Comparison of ENCODE assay signal across 9 cellular contexts in the genomic region with DNA sequence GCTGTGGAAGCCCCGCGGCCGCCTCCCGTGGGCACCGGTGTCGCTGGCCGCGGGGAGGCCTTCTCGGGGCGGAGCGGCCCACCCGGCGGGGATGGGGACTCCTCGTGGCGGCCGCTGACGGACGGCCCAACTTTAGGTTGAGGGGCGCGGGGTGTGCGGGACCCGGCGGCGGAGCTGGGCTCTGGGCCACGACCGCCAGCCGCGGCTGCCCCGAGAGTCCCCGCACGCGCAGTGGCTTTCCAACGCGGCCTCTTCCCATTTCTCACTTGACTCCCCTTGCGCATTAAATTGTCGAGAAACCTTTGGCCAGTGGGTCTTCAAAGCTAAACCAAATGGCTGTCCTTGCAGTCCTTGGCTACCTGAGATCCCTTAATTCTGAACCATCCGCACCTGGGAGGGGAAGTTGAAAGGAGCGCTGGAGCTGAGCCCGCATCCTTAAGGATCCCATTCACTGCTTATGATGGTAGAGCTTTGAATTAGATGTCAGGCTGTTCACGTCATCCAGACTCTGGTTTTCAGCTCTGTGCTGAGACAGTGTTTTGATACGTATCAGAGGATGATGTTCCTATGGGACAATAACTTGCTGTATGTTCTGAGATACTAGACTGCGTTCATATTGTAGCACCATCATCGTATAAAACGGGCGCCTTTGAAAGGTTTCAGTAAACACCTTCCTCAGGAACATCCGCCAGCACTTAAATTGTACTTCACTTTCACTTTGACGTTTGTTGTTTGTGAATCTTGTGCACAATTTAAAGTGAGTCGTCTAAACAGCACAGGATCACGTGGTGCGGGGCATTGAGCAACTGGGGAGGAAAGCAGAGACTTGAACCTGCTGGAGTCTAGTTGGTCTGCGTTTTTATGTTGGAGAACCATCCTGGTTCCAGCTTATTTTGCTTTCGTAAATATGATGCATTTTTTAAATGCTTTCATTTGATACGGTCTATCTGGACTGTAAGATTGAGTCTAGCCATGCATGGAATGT. TPM values are rescaled to one million over a fixed set of nuclear protein-coding genes. Genes with fewer than 3 reads are reported as not detected.
DNase-seq lines count a peak whose midpoint lies in the region; TF ChIP-seq lines count a peak whose summit lies in the region.
"Had no signal": no experiment of that assay in that cellular context is flagged by ENCODE, and none has a peak within 500 bp of the region (broad histone marks: within the 10 kb centered on the region; RNA-seq: fewer than 3 reads in every experiment).

No MANE protein-coding gene starts in this region.

- peak overlapping the region; percentile 48 for H3K4me2 ChIP-seq in KMS-11

- H3K27me3 ChIP-seq in KMS-11 (ENCODE audit: insufficient read depth, low read depth): no peaks in the 10 kb centered on the region

- peak overlapping the region; percentile 99 for H2AFZ ChIP-seq in KMS-11 (ENCODE audit: low read depth)

- H3K79me2 ChIP-seq in KMS-11 (ENCODE audit: insufficient read depth, low read depth): no peaks in the 10 kb centered on the region

- H3K27ac ChIP-seq in KMS-11: peak overlapping the region; percentile 34; the same call in 1 of the 2 replicates

- no peaks in the 10 kb centered on the region for H3K36me3 ChIP-seq in KMS-11 (ENCODE audit: insufficient read depth)

- H3K4me3 ChIP-seq in KMS-11 (IDR thresholded peaks at IDR 0.05; ENCODE audit: insufficient read depth, low read depth, low read length): peak overlapping the region; percentile 37

- H3K4me1 ChIP-seq in KMS-11 (ENCODE audit: low read depth, poor library complexity, severe bottlenecking): peaks cover 14% of the 10 kb centered on the region

- H4K20me1 ChIP-seq in KMS-11 (ENCODE audit: insufficient read depth): no peaks in the 10 kb centered on the region

- DNase-seq in COLO668 (lab: John Stamatoyannopoulos, UW; ENCODE audit: unreplicated experiment) (peak; percentile 20), GM20000 (ENCODE audit: low spot score) (peak; percentile 76), cerebellar cortex (ENCODE audit: low spot score) (peak; percentile 78), kidney tubule cell (ENCODE audit: low spot score) (peak; percentile 71), HT-29 (ENCODE audit: low spot score) (no peak)
- DNase-seq in activated CD4-positive, alpha-beta T cell treated with anti-CD3 and anti-CD28 coated beads for 1 hour: peak; percentile 39
- DNase-seq in stimulated activated CD4-positive, alpha-beta T cell treated with anti-CD3 and anti-CD28 coated beads, Interleukin-15, amount 100 ng/mL, for 48 hours (ENCODE audit: low read depth in 2 of 2): peak; percentile 49 to 66

- peak overlapping the region; percentile 65; the same call in 1 of the 2 replicates for H3K9ac ChIP-seq in KMS-11

- TF ChIP-seq CTCF in GM20000 (IDR thresholded peaks at IDR 0.05; ENCODE audit: extremely low read depth, missing control alignments) (no peak), KMS-11 (conservative IDR thresholded peaks at IDR 0.05; ENCODE audit: low read depth, low read length) (no peak)

RNA-seq across cellular contexts. Expression of gene CLIP4, which starts 0.9 kb away (rescaled TPM):
- total RNA-seq in HT-29 (2014; rRNA removed; shearing (Covaris generic)): 9.1 and 11.3 TPM in 2 replicates

RNA-seq across cellular contexts. Expression of gene PCARE, which starts 41.8 kb away (rescaled TPM):
- not detected in 2 replicates for total RNA-seq in HT-29 (2014; rRNA removed; shearing (Covaris generic))
- total RNA-seq: activated CD8-positive, alpha-beta memory T cell treated with anti-CD3 and anti-CD28 coated beads for 36 hours had no signal
